Comparison of ENCODE assay signal across 29 cellular contexts in genomic region chr2:179931502-179931901, GRCh38.
"Had no signal": no experiment of that assay in that cellular context is flagged by ENCODE, and none has a peak within 500 bp of the region (broad histone marks: within the 10 kb centered on the region; RNA-seq: fewer than 3 reads in every experiment).

No MANE protein-coding gene starts in this region.

- DNase-seq: naive thymus-derived CD8-positive, alpha-beta T cell; nephron progenitor cell; nucleus accumbens; ovary; psoas muscle; right cardiac atrium; right lobe of liver; sigmoid colon; spleen; stimulated activated CD4-positive, alpha-beta T cell treated with anti-CD3 and anti-CD28 coated beads, Interleukin-12 subunit alpha, Interleukin-12 subunit beta, amount 100 ng/mL, for 4 hours; stimulated activated CD4-positive, alpha-beta T cell treated with anti-CD3 and anti-CD28 coated beads, Interleukin-1b, Interleukin-23, amount 100 ng/mL, for 48 hours; stimulated activated CD4-positive, alpha-beta T cell treated with anti-CD3 and anti-CD28 coated beads, Interleukin-4, amount 100 ng/mL, for 1 hour; stimulated activated CD4-positive, alpha-beta T cell treated with anti-CD3 and anti-CD28 coated beads, Interleukin-4, amount 100 ng/mL, for 4 hours; stimulated activated CD8-positive, alpha-beta memory T cell treated with anti-CD3 and anti-CD28 coated beads, Interleukin-4, amount 100 ng/mL, for 48 hours; stimulated activated naive CD4-positive, alpha-beta T cell; stimulated activated naive CD8-positive, alpha-beta T cell treated with anti-CD3 and anti-CD28 coated beads, Interleukin-15, amount 100 ng/mL, for 72 hours; stimulated activated naive CD8-positive, alpha-beta T cell treated with anti-CD3 and anti-CD28 coated beads, Interleukin-15, Interleukin-2, amounts not matched to agents 100 U/mL and 50 U/mL, for 24 hours; substantia nigra; testis; tibial artery; transverse colon; upper lobe of right lung; uterus had no signal

- H3K9me3 ChIP-seq: neutrophil, psoas muscle, right lobe of liver, suprapubic skin, testis, upper lobe of right lung had no signal

- H2AFZ ChIP-seq: parathyroid adenoma had no signal

- H3K4me3 ChIP-seq: ovary, psoas muscle, right lobe of liver, sigmoid colon, smooth muscle cell, spleen, suprapubic skin, testis, tibial artery, transverse colon, upper lobe of right lung, uterus had no signal

- H3K27ac ChIP-seq: neutrophil, ovary, parathyroid adenoma, psoas muscle, right lobe of liver, sigmoid colon, spleen, suprapubic skin, testis, tibial artery, upper lobe of right lung, uterus had no signal

- H3K27me3 ChIP-seq: neutrophil, ovary, right lobe of liver, sigmoid colon, spleen, suprapubic skin, testis, tibial artery, transverse colon, upper lobe of right lung, uterus had no signal

- H3K9ac ChIP-seq: parathyroid adenoma had no signal

- H3K36me3 ChIP-seq: neutrophil, ovary, right lobe of liver, transverse colon, upper lobe of right lung, uterus had no signal

- ATAC-seq: naive thymus-derived CD8-positive, alpha-beta T cell; natural killer cell treated with Interleukin-12 subunit alpha and Interleukin-12 subunit beta and Interleukin-15 and Interleukin-18, amount 100 ng/mL, for 72 hours; psoas muscle; right lobe of liver; stimulated activated memory B cell treated with anti-CD40 and anti-IgM and Interleukin-4, amounts not matched to agents 10 μg/mL and 1 μg/mL and 100 μg/mL, for 72 hours; stimulated activated naive CD8-positive, alpha-beta T cell treated with anti-CD3 and anti-CD28 coated beads, Interleukin-15, amount 100 ng/mL, for 72 hours; stimulated activated naive CD8-positive, alpha-beta T cell treated with anti-CD3 and anti-CD28 coated beads, Interleukin-15, Interleukin-2, amounts not matched to agents 100 U/mL and 50 U/mL, for 24 hours; upper lobe of right lung had no signal

- H3K4me1 ChIP-seq: parathyroid adenoma, psoas muscle, sigmoid colon, spleen, suprapubic skin, testis, upper lobe of right lung, uterus had no signal

- H3K4me2 ChIP-seq: smooth muscle cell had no signal

- H3K79me2 ChIP-seq: parathyroid adenoma had no signal
